Comparison of ENCODE assay signal across 1 cellular context in genomic region chr9:123399803-123400378, GRCh38.
TF ChIP-seq lines count a peak whose summit lies in the region.

No MANE protein-coding gene starts in this region.

TF ChIP-seq in GM23338, 12 proteins besides CTCF, POLR2A, EP300 and RAD21 (continued from another document):
- TF ChIP-seq REST (IDR thresholded peaks at IDR 0.05; ENCODE audit: unreplicated experiment), result no peak
- TF ChIP-seq POLR2AphosphoS5 (IDR thresholded peaks at IDR 0.05; ENCODE audit: low read depth), result no peak
